Comparison of ENCODE assay signal across 8 cellular contexts in genomic region chrX:41276661-41277506, GRCh38. TPM values are rescaled to one million over a fixed set of nuclear protein-coding genes. Genes with fewer than 3 reads are reported as not detected.
A peak's percentile ranks its signal among the peaks of the same experiment; 100 is the strongest.
DNase-seq lines count a peak whose midpoint lies in the region; ATAC-seq and TF ChIP-seq lines count a peak whose summit lies in the region.

No MANE protein-coding gene starts in this region.

- intact Hi-C loops in Calu3 (cut with micrococcal nuclease; ENCODE audit: unreplicated experiment): loop anchor here (5.0 kb wide), 2 partner anchors 55 to 165 kb away; partner anchors contain the start of gene DDX3X

- H3K27ac Mint-ChIP-seq in Calu3 (ENCODE audit: unreplicated experiment): peak overlapping the region; percentile 42
- peak overlapping the region; percentile 77 for H3K27ac Mint-ChIP-seq in central memory CD8-positive, alpha-beta T cell (ENCODE audit: low read depth)
- peak overlapping the region in 9 of 10 donors; percentile 47 to 86 (median 79) for H3K27ac Mint-ChIP-seq in naive thymus-derived CD8-positive, alpha-beta T cell

- TF ChIP-seq CTCF in Calu3 (IDR thresholded peaks at IDR 0.05; ENCODE audit: unreplicated experiment): no peak

- no peaks in the 10 kb centered on the region for H3K27me3 Mint-ChIP-seq in Calu3 (ENCODE audit: unreplicated experiment)
- H3K27me3 Mint-ChIP-seq in central memory CD8-positive, alpha-beta T cell: no peaks in the 10 kb centered on the region
- no peaks in the 10 kb centered on the region for H3K27me3 Mint-ChIP-seq in naive thymus-derived CD8-positive, alpha-beta T cell

- ATAC-seq in central memory CD8-positive, alpha-beta T cell (replicated peaks; ENCODE audit: extremely low read depth, poor library complexity, severe bottlenecking): no peak
- peak; percentile 34 to 44 for ATAC-seq in naive thymus-derived CD8-positive, alpha-beta T cell
- ATAC-seq in GM21576 (IDR thresholded peaks at IDR 0.05; ENCODE audit: unreplicated experiment): no peak

- BruUV-seq in Calu3 (replicated peaks; lab: Mats Ljungman, UMichigan): no TSS peak

- POLR2A ChIA-PET in naive thymus-derived CD8-positive, alpha-beta T cell (lab: Charles Lee): interaction anchor here (2.1 kb wide), 1 partner anchor 57 kb away, joined by 7 read pairs; the partner anchor contains the start of gene DDX3X

- CTCF ChIA-PET in Calu3 (lab: Charles Lee): no interaction called here

- peak overlapping the region; percentile 74 for H3K4me3 Mint-ChIP-seq in Calu3 (ENCODE audit: low read depth, unreplicated experiment)
- peak overlapping the region; percentile 72 for H3K4me3 Mint-ChIP-seq in central memory CD8-positive, alpha-beta T cell
- peak overlapping the region; percentile 69 to 92 (median 76) for H3K4me3 Mint-ChIP-seq in naive thymus-derived CD8-positive, alpha-beta T cell

- no peaks in the 10 kb centered on the region for H3K9me3 Mint-ChIP-seq in Calu3 (ENCODE audit: low read depth, unreplicated experiment)
- no peaks in the 10 kb centered on the region for H3K9me3 Mint-ChIP-seq in central memory CD8-positive, alpha-beta T cell
- H3K9me3 Mint-ChIP-seq in naive thymus-derived CD8-positive, alpha-beta T cell: no peaks in the 10 kb centered on the region

- DNase-seq in Calu3 (no peak), NCI-H146 (lab: John Stamatoyannopoulos, UW) (peak; percentile 63), OCI-M1 (lab: John Stamatoyannopoulos, UW) (no peak), NCI-H446 treated with DMSO at 0.1 percent for 48 hours (lab: John Stamatoyannopoulos, UW) (no peak)
- no peak for DNase-seq in central memory CD8-positive, alpha-beta T cell (ENCODE audit: low spot score in 2 of 2)
- peak in 2 of 10 donors; percentile 13 to 15 for DNase-seq in naive thymus-derived CD8-positive, alpha-beta T cell
- DNase-seq in stimulated activated CD4-positive, alpha-beta T cell treated with anti-CD3 and anti-CD28 coated beads, Interleukin-4, amount 100 ng/mL, for 1 hour: no peak

- H3K36me3 Mint-ChIP-seq in Calu3 (ENCODE audit: insufficient read depth, unreplicated experiment): peaks cover 12% of the 10 kb centered on the region
- no peaks in the 10 kb centered on the region for H3K36me3 Mint-ChIP-seq in central memory CD8-positive, alpha-beta T cell (ENCODE audit: insufficient read depth)
- H3K36me3 Mint-ChIP-seq in naive thymus-derived CD8-positive, alpha-beta T cell: no peaks in the 10 kb centered on the region

- no peaks in the 10 kb centered on the region for H3K4me1 Mint-ChIP-seq in Calu3 (ENCODE audit: low read depth, unreplicated experiment)
- H3K4me1 Mint-ChIP-seq in central memory CD8-positive, alpha-beta T cell: no peaks in the 10 kb centered on the region
- H3K4me1 Mint-ChIP-seq in naive thymus-derived CD8-positive, alpha-beta T cell: peaks cover 2 to 13% (median 8%) of the 10 kb centered on the region in 4 donors

RNA-seq across cellular contexts. Expression of gene DDX3X, which starts 57.1 kb away (rescaled TPM):
- 308 and 321 TPM in 2 replicates for total RNA-seq in Calu3 (2022)
- 100 to 1,000 TPM; 340 to 373 TPM for total RNA-seq in naive thymus-derived CD8-positive, alpha-beta T cell
- polyA plus RNA-seq in naive thymus-derived CD8-positive, alpha-beta T cell: 100 to 1,000 TPM; 181 to 272 (median 215) TPM

Comparison
In these comparisons a context has a peak if more than half of its experiments do, and no peak if none do; other contexts are left out.
1. ATAC-seq: peak in naive thymus-derived CD8-positive, alpha-beta T cell (2 of 2); none in central memory CD8-positive, alpha-beta T cell (single experiment) and GM21576 (single experiment).
2. Peak in every context shown above with its lines, with median percentiles within 50 percentile points of each other: H3K27ac Mint-ChIP-seq and H3K4me3 Mint-ChIP-seq.